1 cellular context compared by ENCODE assay signal in the genomic region with DNA sequence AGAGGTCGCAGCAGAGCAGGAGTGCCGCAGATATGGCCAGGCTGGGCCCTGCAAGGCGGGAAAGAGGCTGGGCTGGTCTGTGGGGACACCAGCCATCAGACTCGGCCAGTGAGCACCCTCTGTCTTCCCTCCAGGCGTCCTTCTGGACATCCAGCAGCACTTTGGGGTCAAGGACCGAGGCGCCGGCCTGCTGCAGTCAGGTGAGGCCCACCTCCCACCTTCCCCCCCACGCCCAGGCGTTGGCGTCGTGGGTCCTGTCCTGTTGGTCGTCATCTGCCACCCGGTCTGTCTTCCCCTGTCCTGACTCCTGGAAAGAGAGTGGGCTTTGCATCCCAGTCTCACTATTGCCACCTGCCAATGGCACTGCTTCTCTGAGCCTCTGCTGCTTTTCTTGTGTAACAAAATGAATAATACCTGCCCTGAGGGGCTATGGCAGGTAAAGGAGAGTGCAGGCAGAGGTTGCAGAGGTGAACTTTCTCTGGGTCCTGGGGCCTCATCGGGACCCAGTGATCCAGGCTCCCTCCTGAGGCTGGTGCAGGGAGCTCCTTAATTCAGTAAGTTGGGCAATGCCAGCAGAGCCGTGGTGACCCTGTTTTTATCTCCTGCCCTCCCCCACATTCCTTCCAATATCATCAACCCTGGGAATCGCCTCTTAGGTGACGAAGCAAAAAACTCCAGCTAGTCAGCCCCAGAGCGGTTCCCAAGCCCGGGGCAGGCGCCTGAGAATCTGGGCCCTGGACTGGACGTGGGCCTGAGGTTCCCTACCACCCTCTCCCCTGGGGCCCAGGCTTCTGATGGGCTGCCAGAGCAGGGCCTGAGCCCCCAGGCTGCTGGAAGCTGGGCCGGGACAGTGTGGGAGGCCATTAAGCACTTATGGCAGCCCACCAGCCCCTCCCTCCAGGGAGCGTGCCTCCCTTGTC.
TF ChIP-seq lines count a peak whose summit lies in the region.

No MANE protein-coding gene starts in this region.

TF ChIP-seq in HepG2, 621 proteins besides CTCF, POLR2A, EP300 and RAD21:
- no peak for TF ChIP-seq ZSCAN20 (CRISPR knock-in tag; IDR thresholded peaks at IDR 0.05; ENCODE audit: borderline replicate concordance)
- TF ChIP-seq FOXO1 (CRISPR knock-in tag; IDR thresholded peaks at IDR 0.05) = no peak
- TF ChIP-seq GABPA (IDR thresholded peaks at IDR 0.05; ENCODE audit: low read depth, low read length) = no peak
- no peak for TF ChIP-seq GABPA (CRISPR knock-in tag; IDR thresholded peaks at IDR 0.05; ENCODE audit: low read depth)
- TF ChIP-seq, protein P1, sequence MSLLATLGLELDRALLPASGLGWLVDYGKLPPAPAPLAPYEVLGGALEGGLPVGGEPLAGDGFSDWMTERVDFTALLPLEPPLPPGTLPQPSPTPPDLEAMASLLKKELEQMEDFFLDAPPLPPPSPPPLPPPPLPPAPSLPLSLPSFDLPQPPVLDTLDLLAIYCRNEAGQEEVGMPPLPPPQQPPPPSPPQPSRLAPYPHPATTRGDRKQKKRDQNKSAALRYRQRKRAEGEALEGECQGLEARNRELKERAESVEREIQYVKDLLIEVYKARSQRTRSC (CRISPR knock-in tag; IDR thresholded peaks at IDR 0.05; ENCODE audit: low read depth) = no peak
- TF ChIP-seq, protein P2, sequence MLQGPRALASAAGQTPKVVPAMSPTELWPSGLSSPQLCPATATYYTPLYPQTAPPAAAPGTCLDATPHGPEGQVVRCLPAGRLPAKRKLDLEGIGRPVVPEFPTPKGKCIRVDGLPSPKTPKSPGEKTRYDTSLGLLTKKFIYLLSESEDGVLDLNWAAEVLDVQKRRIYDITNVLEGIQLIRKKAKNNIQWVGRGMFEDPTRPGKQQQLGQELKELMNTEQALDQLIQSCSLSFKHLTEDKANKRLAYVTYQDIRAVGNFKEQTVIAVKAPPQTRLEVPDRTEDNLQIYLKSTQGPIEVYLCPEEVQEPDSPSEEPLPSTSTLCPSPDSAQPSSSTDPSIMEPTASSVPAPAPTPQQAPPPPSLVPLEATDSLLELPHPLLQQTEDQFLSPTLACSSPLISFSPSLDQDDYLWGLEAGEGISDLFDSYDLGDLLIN (CRISPR knock-in tag; IDR thresholded peaks at IDR 0.05; ENCODE audit: borderline replicate concordance) = no peak
- TF ChIP-seq, protein P3, sequence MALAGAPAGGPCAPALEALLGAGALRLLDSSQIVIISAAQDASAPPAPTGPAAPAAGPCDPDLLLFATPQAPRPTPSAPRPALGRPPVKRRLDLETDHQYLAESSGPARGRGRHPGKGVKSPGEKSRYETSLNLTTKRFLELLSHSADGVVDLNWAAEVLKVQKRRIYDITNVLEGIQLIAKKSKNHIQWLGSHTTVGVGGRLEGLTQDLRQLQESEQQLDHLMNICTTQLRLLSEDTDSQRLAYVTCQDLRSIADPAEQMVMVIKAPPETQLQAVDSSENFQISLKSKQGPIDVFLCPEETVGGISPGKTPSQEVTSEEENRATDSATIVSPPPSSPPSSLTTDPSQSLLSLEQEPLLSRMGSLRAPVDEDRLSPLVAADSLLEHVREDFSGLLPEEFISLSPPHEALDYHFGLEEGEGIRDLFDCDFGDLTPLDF (CRISPR knock-in tag; IDR thresholded peaks at IDR 0.05) = no peak
- TF ChIP-seq ZNF12 (CRISPR knock-in tag; IDR thresholded peaks at IDR 0.05) = no peak
- no peak for TF ChIP-seq ZNF670 (CRISPR knock-in tag; IDR thresholded peaks at IDR 0.05; ENCODE audit: borderline replicate concordance)
- TF ChIP-seq, protein P4, sequence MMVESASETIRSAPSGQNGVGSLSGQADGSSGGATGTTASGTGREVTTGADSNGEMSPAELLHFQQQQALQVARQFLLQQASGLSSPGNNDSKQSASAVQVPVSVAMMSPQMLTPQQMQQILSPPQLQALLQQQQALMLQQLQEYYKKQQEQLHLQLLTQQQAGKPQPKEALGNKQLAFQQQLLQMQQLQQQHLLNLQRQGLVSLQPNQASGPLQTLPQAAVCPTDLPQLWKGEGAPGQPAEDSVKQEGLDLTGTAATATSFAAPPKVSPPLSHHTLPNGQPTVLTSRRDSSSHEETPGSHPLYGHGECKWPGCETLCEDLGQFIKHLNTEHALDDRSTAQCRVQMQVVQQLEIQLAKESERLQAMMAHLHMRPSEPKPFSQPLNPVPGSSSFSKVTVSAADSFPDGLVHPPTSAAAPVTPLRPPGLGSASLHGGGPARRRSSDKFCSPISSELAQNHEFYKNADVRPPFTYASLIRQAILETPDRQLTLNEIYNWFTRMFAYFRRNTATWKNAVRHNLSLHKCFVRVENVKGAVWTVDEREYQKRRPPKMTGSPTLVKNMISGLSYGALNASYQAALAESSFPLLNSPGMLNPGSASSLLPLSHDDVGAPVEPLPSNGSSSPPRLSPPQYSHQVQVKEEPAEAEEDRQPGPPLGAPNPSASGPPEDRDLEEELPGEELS (CRISPR knock-in tag; IDR thresholded peaks at IDR 0.05) = no peak
- TF ChIP-seq ZMAT5 (CRISPR knock-in tag; IDR thresholded peaks at IDR 0.05; ENCODE audit: borderline replicate concordance, low read depth) = no peak
- no peak for TF ChIP-seq ZNF709 (CRISPR knock-in tag; IDR thresholded peaks at IDR 0.05)
